7 cellular contexts compared by ENCODE assay signal in genomic region chrX:112313201-112313600, GRCh38.
"Had no signal": no experiment of that assay in that cellular context is flagged by ENCODE, and none has a peak within 500 bp of the region (broad histone marks: within the 10 kb centered on the region; RNA-seq: fewer than 3 reads in every experiment).

No MANE protein-coding gene starts in this region.

- H3K27ac ChIP-seq: HL-60, KMS-11 had no signal

- ATAC-seq: GM23338, HepG2 had no signal

- H3K4me3 ChIP-seq: GM23338 had no signal

- H2AFZ ChIP-seq: GM23338 had no signal

- DNase-seq: H9, HCEC 1CT, KBM-7 had no signal

- H3K4me2 ChIP-seq: GM23338, KMS-11 had no signal

- H3K9ac ChIP-seq: KMS-11 had no signal
